In genomic region chr5:123549256-123549904, GRCh38 we compare ENCODE assay signal across 9 cellular contexts. TPM values are rescaled to one million over a fixed set of nuclear protein-coding genes. Genes with fewer than 3 reads are reported as not detected.
DNase-seq lines count a peak whose midpoint lies in the region; ATAC-seq and TF ChIP-seq lines count a peak whose summit lies in the region.
"Had no signal": no experiment of that assay in that cellular context is flagged by ENCODE, and none has a peak within 500 bp of the region (broad histone marks: within the 10 kb centered on the region; RNA-seq: fewer than 3 reads in every experiment).

No MANE protein-coding gene starts in this region.

- peaks cover 13% of the 10 kb centered on the region for H3K36me3 Mint-ChIP-seq in stimulated activated memory B cell treated with anti-CD40 and anti-IgM and Interleukin-4, amounts not matched to agents 10 μg/mL and 1 μg/mL and 100 μg/mL, for 72 hours

- H3K9ac ChIP-seq in KMS-11: peak overlapping the region; percentile 22; the same call in 1 of the 2 replicates
- H3K9ac ChIP-seq in GM23248: no peak overlapping the region
- H3K9ac ChIP-seq: parathyroid adenoma had no signal

- peaks cover 43% of the 10 kb centered on the region for H3K4me1 Mint-ChIP-seq in stimulated activated memory B cell treated with anti-CD40 and anti-IgM and Interleukin-4, amounts not matched to agents 10 μg/mL and 1 μg/mL and 100 μg/mL, for 72 hours

- no peaks in the 10 kb centered on the region for H3K9me2 ChIP-seq in GM23248 (ENCODE audit: insufficient read depth)

- ATAC-seq in GM21526 (IDR thresholded peaks at IDR 0.05; ENCODE audit: low FRiP score, unreplicated experiment): peak; percentile 98
- ATAC-seq in stimulated activated memory B cell treated with anti-CD40 and anti-IgM and Interleukin-4, amounts not matched to agents 10 μg/mL and 1 μg/mL and 100 μg/mL, for 72 hours: peak; percentile 100

- H3K36me3 ChIP-seq in KMS-11 (ENCODE audit: insufficient read depth) (no peaks in the 10 kb centered on the region), GM23248 (ENCODE audit: low read depth) (no peaks in the 10 kb centered on the region)

- H3K79me2 ChIP-seq in KMS-11 (ENCODE audit: insufficient read depth, low read depth) (0 out of 2 replicates have a peak, but pooled peaks cover 5% of the 10 kb centered on the region), GM23248 (ENCODE audit: insufficient read depth) (peaks cover 96% of the 10 kb centered on the region)
- H3K79me2 ChIP-seq: parathyroid adenoma had no signal

- no peaks in the 10 kb centered on the region for H3K27me3 ChIP-seq in KMS-11 (ENCODE audit: insufficient read depth, low read depth)
- no peaks in the 10 kb centered on the region for H3K27me3 ChIP-seq in GM23248 (replicated peaks; ENCODE audit: insufficient read depth)

- peak overlapping the region; percentile 85 for H3K27ac Mint-ChIP-seq in stimulated activated memory B cell treated with anti-CD40 and anti-IgM and Interleukin-4, amounts not matched to agents 10 μg/mL and 1 μg/mL and 100 μg/mL, for 72 hours

- H3F3A ChIP-seq in GM23248 (ENCODE audit: insufficient read depth): no peaks in the 10 kb centered on the region

- H3K4me2 ChIP-seq in KMS-11 (peak overlapping the region; percentile 44), GM23248 (ENCODE audit: unreplicated experiment) (no peak overlapping the region)

- H3K9me3 Mint-ChIP-seq in stimulated activated memory B cell treated with anti-CD40 and anti-IgM and Interleukin-4, amounts not matched to agents 10 μg/mL and 1 μg/mL and 100 μg/mL, for 72 hours: no peaks in the 10 kb centered on the region

- no peaks in the 10 kb centered on the region for H3K27me3 Mint-ChIP-seq in stimulated activated memory B cell treated with anti-CD40 and anti-IgM and Interleukin-4, amounts not matched to agents 10 μg/mL and 1 μg/mL and 100 μg/mL, for 72 hours

- no peaks in the 10 kb centered on the region for H3K9me3 ChIP-seq in GM23248 (ENCODE audit: low read depth)

- peak overlapping the region; percentile 74 for H3K27ac ChIP-seq in KMS-11
- H3K27ac ChIP-seq in GM23248: no peak overlapping the region
- H3K27ac ChIP-seq: parathyroid adenoma had no signal

- H4K20me1 ChIP-seq in KMS-11 (ENCODE audit: insufficient read depth) (no peaks in the 10 kb centered on the region), GM23248 (ENCODE audit: insufficient read depth) (no peaks in the 10 kb centered on the region)

- no peak for TF ChIP-seq CTCF in KMS-11 (conservative IDR thresholded peaks at IDR 0.05; ENCODE audit: low read depth, low read length)

- H3K4me3 ChIP-seq in KMS-11 (IDR thresholded peaks at IDR 0.05; ENCODE audit: insufficient read depth, low read depth, low read length) (no peak overlapping the region), GM23248 (no peak overlapping the region)

- 94 to 99% methylated on average over 3 of the region's 3 CpGs for WGBS in GM23248 (ENCODE audit: low coverage in 1 of 2, low lambda C conversion rate in 2 of 2, missing lambda C conversion rate in 2 of 2), 2 experiments

- in situ Hi-C loops in GM23248 (cut with MboI): no loop called here

- peaks cover 40% of the 10 kb centered on the region for H3K4me1 ChIP-seq in KMS-11 (ENCODE audit: low read depth, poor library complexity, severe bottlenecking)
- H3K4me1 ChIP-seq in GM23248 (ENCODE audit: insufficient read depth): no peaks in the 10 kb centered on the region
- H3K4me1 ChIP-seq: parathyroid adenoma had no signal

- H3K4me3 Mint-ChIP-seq in stimulated activated memory B cell treated with anti-CD40 and anti-IgM and Interleukin-4, amounts not matched to agents 10 μg/mL and 1 μg/mL and 100 μg/mL, for 72 hours: peak overlapping the region; percentile 63

- no peak overlapping the region; the same call in 1 of the 2 replicates for H2AFZ ChIP-seq in KMS-11 (ENCODE audit: low read depth)
- no peak overlapping the region for H2AFZ ChIP-seq in GM23248
- H2AFZ ChIP-seq: parathyroid adenoma had no signal

- DNase-seq in COLO668 (lab: John Stamatoyannopoulos, UW; ENCODE audit: unreplicated experiment): peak; percentile 14
- peak; percentile 81 for DNase-seq in activated effector memory CD4-positive, alpha-beta T cell treated with anti-CD3 and anti-CD28 coated beads, Interleukin-2, amount 50 U/mL, for 16 hours
- DNase-seq in GM23248: no peak
- DNase-seq in NCI-H226: no peak
- DNase-seq in A172 (ENCODE audit: low spot score): no peak

RNA-seq across cellular contexts. Expression of gene CSNK1G3, which starts 37.4 kb away (rescaled TPM):
- total RNA-seq in GM23248 (2014; rRNA removed; shearing (Covaris generic)): 63.2 and 79.9 TPM in 2 replicates
- 29.5 and 37.4 TPM in 2 replicates for polyA plus RNA-seq in GM23248 (2016; fragmentation: Nextera tagmentation; extraction: Ambion mirVana)
- total RNA-seq in A172 (2014; rRNA removed; shearing (Covaris generic)): 65.5 and 77.0 TPM in 2 replicates

Comparison
In these comparisons a context has a peak if more than half of its experiments do, and no peak if none do; other contexts are left out.
1. DNase-seq: peak in COLO668 (single experiment) and activated effector memory CD4-positive, alpha-beta T cell treated with anti-CD3 and anti-CD28 coated beads, Interleukin-2, amount 50 U/mL, for 16 hours (single experiment); none in GM23248 (single experiment), NCI-H226 (single experiment) and A172 (single experiment).